Comparison of ENCODE assay signal across 8 cellular contexts in the genomic region with DNA sequence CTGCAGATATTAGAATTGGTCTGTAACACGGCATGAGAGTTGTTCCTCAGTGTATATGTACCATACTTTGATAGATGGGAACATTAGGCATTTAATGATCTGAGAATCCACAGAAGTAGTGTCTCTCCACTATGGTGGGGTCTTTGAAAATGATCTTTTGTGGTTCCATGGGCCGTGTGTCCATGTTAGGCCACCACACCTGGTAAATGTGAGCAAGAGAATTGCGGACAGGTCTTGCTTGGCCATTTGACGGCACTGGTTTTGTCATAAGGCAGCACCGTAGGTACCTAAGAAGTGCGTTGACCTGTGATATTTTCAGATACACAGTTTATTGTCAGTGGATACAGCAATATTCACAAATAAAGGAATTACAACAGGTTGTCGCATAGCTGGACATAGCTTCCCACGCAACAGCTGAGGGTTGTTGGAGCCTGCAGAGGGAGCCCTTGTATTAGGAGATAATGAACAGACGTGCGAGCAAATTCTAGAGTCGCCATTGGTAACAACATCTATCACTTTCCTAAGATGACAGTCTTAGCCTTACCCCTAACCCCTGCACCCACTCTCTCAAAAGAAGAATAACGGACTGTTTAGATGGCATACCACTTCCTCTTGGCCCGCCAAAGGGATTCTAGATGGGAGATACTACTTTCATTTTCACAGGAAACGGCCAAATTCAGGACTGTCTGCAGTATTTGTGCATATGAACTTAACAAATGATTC.
A peak's percentile ranks its signal among the peaks of the same experiment; 100 is the strongest.
DNase-seq lines count a peak whose midpoint lies in the region; ATAC-seq and TF ChIP-seq lines count a peak whose summit lies in the region.

No MANE protein-coding gene starts in this region.

- TF ChIP-seq CTCF in Panc1 (IDR thresholded peaks at IDR 0.05): peak; percentile 93
- TF ChIP-seq CTCF in ovary (IDR thresholded peaks at IDR 0.05): peak; percentile 30 to 77 (median 63)

- WGBS in ovary, 3 donors: 26 to 35% (median 28%) methylated on average over 14 of the region's 14 CpGs
- WGBS in aorta, 2 donors: 35 to 39% methylated on average over 14 of the region's 14 CpGs

- H3K4me1 ChIP-seq in Panc1 (ENCODE audit: control insufficient read depth, insufficient read depth, low read length) (no peaks in the 10 kb centered on the region), ovary (ENCODE audit: insufficient read depth) (no peaks in the 10 kb centered on the region), aorta (ENCODE audit: control insufficient read depth in 1 of 2, insufficient read depth in 2 of 2, low read length in 2 of 2) (no peaks in the 10 kb centered on the region)

- TF ChIP-seq POLR2A in ovary (IDR thresholded peaks at IDR 0.05): no peak

- ATAC-seq in Panc1: peak; percentile 97
- ATAC-seq in aorta (ENCODE audit: low FRiP score): peak; percentile 82

- DNase-seq in G401 (ENCODE audit: low spot score) (peak; percentile 78), H4 (ENCODE audit: low spot score) (peak; percentile 84), Kasumi-1 (lab: John Stamatoyannopoulos, UW) (peak; percentile 41 to 43), Panc1 (ENCODE audit: low read depth, low spot score) (peak; percentile 74), glomerular visceral epithelial cell (ENCODE audit: extremely low spot score) (peak; percentile 66), ovary (peak; percentile 36 to 72 (median 58)), aorta (peak; percentile 59 to 76)
- peak; percentile 18 for DNase-seq in activated naive CD4-positive, alpha-beta T cell treated with anti-CD3 and anti-CD28 coated beads, Interleukin-2, amount 50 U/mL, for 16 hours

- H3K9me3 ChIP-seq in Panc1 (ENCODE audit: control insufficient read depth, insufficient read depth, low read depth, low read length) (no peaks in the 10 kb centered on the region), ovary (no peaks in the 10 kb centered on the region), aorta (ENCODE audit: control insufficient read depth, low read length) (no peaks in the 10 kb centered on the region)

- in situ Hi-C loops in G401 (cut with HindIII; ENCODE audit: low sequenced_read_pairs): no loop called here
- in situ Hi-C loops in Panc1 (cut with HindIII; ENCODE audit: low pct_unique_long_range_greater_than_20kb, low sequenced_read_pairs): no loop called here

- BruUV-seq in Panc1 (replicated peaks; lab: Mats Ljungman, UMichigan): no TSS peak

- no peak for TF ChIP-seq EP300 in ovary (IDR thresholded peaks at IDR 0.05)

- intact Hi-C loops in Panc1 (cut with micrococcal nuclease; ENCODE audit: unreplicated experiment): loop anchor here (1.0 to 10.0 kb wide), 5 partner anchors 116 to 870 kb away; no protein-coding TSS in a partner anchor
- intact Hi-C loops in ovary (cut with DNase I): loop anchor here in 1 of 4 donors (10.0 kb wide), 1 partner anchor 110 kb away; a partner anchor contains a TSS
- intact Hi-C loops in aorta (cut with DNase I): loop anchor here (5.0 to 10.0 kb wide), 3 partner anchors 768 to 800 kb away; no protein-coding TSS in a partner anchor

- CTCF ChIA-PET in Panc1 (lab: Charles Lee): interaction anchor here (0.7 to 1.4 kb wide), 7 partner anchors 117 to 888 kb away, joined by 3 to 10 read pairs (median 3); no protein-coding TSS in a partner anchor

- H3K4me3 ChIP-seq in Panc1 (ENCODE audit: low read depth in 2 of 2, low read length in 2 of 2): peak overlapping the region; percentile 36 to 66
- peak overlapping the region; percentile 39 for H3K4me3 ChIP-seq in ovary
- H3K4me3 ChIP-seq in aorta (ENCODE audit: low read length in 2 of 2): peak overlapping the region; percentile 92 to 98

- H3K27me3 ChIP-seq in Panc1 (ENCODE audit: control insufficient read depth, insufficient read depth, low read length) (peaks cover 9% of the 10 kb centered on the region), ovary (no peaks in the 10 kb centered on the region), aorta (ENCODE audit: control insufficient read depth in 1 of 2, insufficient read depth in 2 of 2, low read length in 1 of 2) (no peaks in the 10 kb centered on the region)

- H3K27ac ChIP-seq in Panc1 (ENCODE audit: low read length) (no peak overlapping the region), ovary (peak overlapping the region in 1 of 2 donors; percentile 17), aorta (ENCODE audit: low read depth in 1 of 2, low read length in 2 of 2) (no peak overlapping the region)

- POLR2A ChIA-PET in Panc1 (lab: Charles Lee): no interaction called here

- H3K36me3 ChIP-seq in Panc1 (ENCODE audit: control insufficient read depth, insufficient read depth, low read length) (no peaks in the 10 kb centered on the region), ovary (no peaks in the 10 kb centered on the region), aorta (ENCODE audit: control insufficient read depth in 1 of 2, insufficient read depth in 2 of 2, low read length in 1 of 2) (no peaks in the 10 kb centered on the region)

Comparison
In these comparisons a context has a peak if more than half of its experiments do, and no peak if none do; other contexts are left out.
1. DNase-seq: peak in every context shown above with its lines; median percentile 84 in H4; 78 in G401; 74 in Panc1; 68 in aorta; 66 in glomerular visceral epithelial cell; 58 in ovary; 42 in Kasumi-1; 18 in activated naive CD4-positive, alpha-beta T cell treated with anti-CD3 and anti-CD28 coated beads, Interleukin-2, amount 50 U/mL, for 16 hours.
2. H3K4me3 ChIP-seq: peak in every context shown above with its lines; median percentile 95 in aorta; 51 in Panc1; 39 in ovary.